ENCODE assay signal across 2 cellular contexts in the genomic region with DNA sequence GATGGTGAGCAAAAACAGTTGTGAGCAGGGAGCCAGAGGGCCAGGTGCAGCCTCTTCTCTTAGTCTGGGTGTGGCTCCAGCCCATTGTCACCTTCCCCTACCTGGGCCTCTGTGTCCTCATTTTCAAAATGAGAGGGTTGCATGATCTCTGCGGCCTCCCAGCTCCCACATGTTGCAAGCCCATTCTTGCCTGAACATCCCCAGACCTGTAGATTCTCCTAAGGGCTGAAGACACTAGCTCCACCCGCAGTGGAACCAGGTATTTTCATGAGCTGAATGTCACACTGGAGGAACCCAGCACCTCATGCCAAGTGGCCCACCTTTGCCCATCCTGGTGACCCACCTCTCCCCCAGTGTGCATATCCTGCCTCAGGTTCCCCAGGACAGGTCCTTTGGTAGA.
TF ChIP-seq lines count a peak whose summit lies in the region.

No MANE protein-coding gene starts in this region.

TF ChIP-seq in HEK293, 187 proteins besides CTCF, POLR2A, EP300 and RAD21 (continued from another document):
- TF ChIP-seq, protein P1, sequence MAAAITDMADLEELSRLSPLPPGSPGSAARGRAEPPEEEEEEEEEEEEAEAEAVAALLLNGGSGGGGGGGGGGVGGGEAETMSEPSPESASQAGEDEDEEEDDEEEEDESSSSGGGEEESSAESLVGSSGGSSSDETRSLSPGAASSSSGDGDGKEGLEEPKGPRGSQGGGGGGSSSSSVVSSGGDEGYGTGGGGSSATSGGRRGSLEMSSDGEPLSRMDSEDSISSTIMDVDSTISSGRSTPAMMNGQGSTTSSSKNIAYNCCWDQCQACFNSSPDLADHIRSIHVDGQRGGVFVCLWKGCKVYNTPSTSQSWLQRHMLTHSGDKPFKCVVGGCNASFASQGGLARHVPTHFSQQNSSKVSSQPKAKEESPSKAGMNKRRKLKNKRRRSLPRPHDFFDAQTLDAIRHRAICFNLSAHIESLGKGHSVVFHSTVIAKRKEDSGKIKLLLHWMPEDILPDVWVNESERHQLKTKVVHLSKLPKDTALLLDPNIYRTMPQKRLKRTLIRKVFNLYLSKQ (tag by site-specific recombination; IDR thresholded peaks at IDR 0.05; ENCODE audit: borderline replicate concordance), result no peak
- TF ChIP-seq BCL11B (tag by site-specific recombination; IDR thresholded peaks at IDR 0.05; ENCODE audit: low read depth), result no peak

TF ChIP-seq in GM23338, 12 proteins besides CTCF, POLR2A, EP300 and RAD21 (continued from another document):
- no peak for TF ChIP-seq REST (IDR thresholded peaks at IDR 0.05; ENCODE audit: unreplicated experiment)
- TF ChIP-seq CREB1 (CRISPR knock-in tag; IDR thresholded peaks at IDR 0.05; ENCODE audit: low read depth), result no peak
- TF ChIP-seq ZNF462 (CRISPR knock-in tag; IDR thresholded peaks at IDR 0.05), result no peak
- TF ChIP-seq EZH2 (IDR thresholded peaks at IDR 0.05; ENCODE audit: low read depth, unreplicated experiment), result no peak
- TF ChIP-seq, protein P2, sequence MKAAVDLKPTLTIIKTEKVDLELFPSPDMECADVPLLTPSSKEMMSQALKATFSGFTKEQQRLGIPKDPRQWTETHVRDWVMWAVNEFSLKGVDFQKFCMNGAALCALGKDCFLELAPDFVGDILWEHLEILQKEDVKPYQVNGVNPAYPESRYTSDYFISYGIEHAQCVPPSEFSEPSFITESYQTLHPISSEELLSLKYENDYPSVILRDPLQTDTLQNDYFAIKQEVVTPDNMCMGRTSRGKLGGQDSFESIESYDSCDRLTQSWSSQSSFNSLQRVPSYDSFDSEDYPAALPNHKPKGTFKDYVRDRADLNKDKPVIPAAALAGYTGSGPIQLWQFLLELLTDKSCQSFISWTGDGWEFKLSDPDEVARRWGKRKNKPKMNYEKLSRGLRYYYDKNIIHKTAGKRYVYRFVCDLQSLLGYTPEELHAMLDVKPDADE (IDR thresholded peaks at IDR 0.05), result no peak
- TF ChIP-seq EZH2phosphoT487 (IDR thresholded peaks at IDR 0.05; ENCODE audit: unreplicated experiment), result no peak
TF ChIP-seq in GM23338: peak in this region for 0.
